23 cellular contexts compared by ENCODE assay signal in genomic region chr3:8539419-8539818, GRCh38. TPM values are rescaled to one million over a fixed set of nuclear protein-coding genes. Genes with fewer than 3 reads are reported as not detected.
DNase-seq lines count a peak whose midpoint lies in the region; TF ChIP-seq lines count a peak whose summit lies in the region.
"Had no signal": no experiment of that assay in that cellular context is flagged by ENCODE, and none has a peak within 500 bp of the region (broad histone marks: within the 10 kb centered on the region; RNA-seq: fewer than 3 reads in every experiment).

No MANE protein-coding gene starts in this region.

- CTCF ChIA-PET in GM10248 (lab: Yijun Ruan, JAX) = no interaction called here

- no peak for TF ChIP-seq POLR2A in esophagus muscularis mucosa (IDR thresholded peaks at IDR 0.05; ENCODE audit: low read depth)

- H3K4me3 ChIP-seq in left ventricle myocardium inferior = no peak overlapping the region
- no peak overlapping the region for H3K4me3 ChIP-seq in right atrium auricular region
- no peak overlapping the region for H3K4me3 ChIP-seq in tibial artery
- no peak overlapping the region for H3K4me3 ChIP-seq in esophagus muscularis mucosa
- H3K4me3 ChIP-seq: cardiac muscle cell, HAP-1, tibial nerve had no signal

- 67% methylated on average over 7 of the region's 7 CpGs for WGBS in esophagus muscularis mucosa

- H3K4me1 ChIP-seq in left ventricle myocardium inferior = peaks cover 58% of the 10 kb centered on the region
- peaks cover 0 to 45% of the 10 kb centered on the region in 2 donors for H3K4me1 ChIP-seq in right atrium auricular region
- H3K4me1 ChIP-seq in tibial artery = peaks cover 0 to 55% (median 6%) of the 10 kb centered on the region in 4 donors
- H3K4me1 ChIP-seq in esophagus muscularis mucosa = peaks cover 0 to 11% (median 2%) of the 10 kb centered on the region in 4 donors
- H3K4me1 ChIP-seq: HAP-1 had no signal

- intact Hi-C loops in left ventricle myocardium inferior (cut with micrococcal nuclease) (no loop called here), tibial artery (cut with DNase I; ENCODE audit: low total_unique reads) (no loop called here), esophagus muscularis mucosa (cut with DNase I) (no loop called here)

- H3K27ac ChIP-seq in left ventricle myocardium inferior (replicated peaks) (peak overlapping the region; percentile 21), right atrium auricular region (no peak overlapping the region), tibial artery (peak overlapping the region; percentile 18 to 32), esophagus muscularis mucosa (replicated peaks in 1 of 4) (no peak overlapping the region)
- H3K27ac ChIP-seq: cardiac muscle cell, tibial nerve had no signal

- no peak for DNase-seq in left ventricle myocardium inferior
- no peak for DNase-seq in right atrium auricular region (ENCODE audit: low spot score)
- peak; percentile 61 for DNase-seq in astrocyte of the hippocampus (ENCODE audit: low read depth, low spot score)
- peak; percentile 47 for DNase-seq in left kidney (ENCODE audit: low read depth, low spot score)
- no peak for DNase-seq in tibial artery
- no peak for DNase-seq in HUDEP-2 (lab: John Stamatoyannopoulos, UW; ENCODE audit: unreplicated experiment in 76 of 76)
- DNase-seq in GM10248 (ENCODE audit: extremely low spot score) = no peak
- DNase-seq in esophagus muscularis mucosa (ENCODE audit: extremely low spot score) = no peak
- DNase-seq: 8988T; activated B cell treated with CpG ODN at 0.5 μM for 24 hours; activated CD8-positive, alpha-beta T cell treated with anti-CD3 and anti-CD28 coated beads, Interleukin-2, amount 10 ng/mL, durations not matched to agents 7 days and 5 days; activated naive CD8-positive, alpha-beta T cell treated with anti-CD3 and anti-CD28 coated beads, Interleukin-2, amount 10 ng/mL, durations not matched to agents 7 days and 5 days; activated T-cell treated with anti-CD3 and anti-CD28 coated beads, Interleukin-2, amount 50 U/mL, for 48 hours; CD4-positive, CD25-positive, alpha-beta regulatory T cell; hippocampal formation; NCI-H1105; NCI-H2107; NCI-H524 treated with DMSO at 0.1 percent for 48 hours; SHP77 treated with DMSO at 0.1 percent for 48 hours; stimulated activated naive B cell treated with anti-CD40 and anti-IgM and Interleukin-4, amounts not matched to agents 10 μg/mL and 1 μg/mL and 100 μg/mL, for 72 hours had no signal

- H3K9me3 ChIP-seq in left ventricle myocardium inferior (replicated peaks) (no peaks in the 10 kb centered on the region), right atrium auricular region (no peaks in the 10 kb centered on the region), tibial artery (no peaks in the 10 kb centered on the region), esophagus muscularis mucosa (no peaks in the 10 kb centered on the region)
- H3K9me3 ChIP-seq: HAP-1, tibial nerve had no signal

- H3K36me3 ChIP-seq in left ventricle myocardium inferior (peaks cover 69% of the 10 kb centered on the region), right atrium auricular region (peaks cover 78% of the 10 kb centered on the region), tibial artery (peaks cover 68 to 79% (median 76%) of the 10 kb centered on the region in 3 donors), esophagus muscularis mucosa (peaks cover 4 to 92% (median 36%) of the 10 kb centered on the region in 4 donors)
- H3K36me3 ChIP-seq: HAP-1 had no signal

- TF ChIP-seq EP300 in esophagus muscularis mucosa (IDR thresholded peaks at IDR 0.05) = no peak

- H3K27me3 ChIP-seq in left ventricle myocardium inferior (ENCODE audit: low read depth) = no peaks in the 10 kb centered on the region
- H3K27me3 ChIP-seq in right atrium auricular region = no peaks in the 10 kb centered on the region
- H3K27me3 ChIP-seq in tibial artery = no peaks in the 10 kb centered on the region
- no peaks in the 10 kb centered on the region for H3K27me3 ChIP-seq in esophagus muscularis mucosa
- H3K27me3 ChIP-seq: cardiac muscle cell, tibial nerve had no signal

- POLR2A ChIA-PET in GM10248 (lab: Yijun Ruan, JAX) = no interaction called here

- TF ChIP-seq CTCF in left ventricle myocardium inferior (IDR thresholded peaks at IDR 0.05; ENCODE audit: borderline replicate concordance) = no peak
- TF ChIP-seq CTCF in right atrium auricular region (IDR thresholded peaks at IDR 0.05) = no peak
- TF ChIP-seq CTCF in tibial artery (IDR thresholded peaks at IDR 0.05) = no peak
- no peak for TF ChIP-seq CTCF in GM10248 (IDR thresholded peaks at IDR 0.05; ENCODE audit: control extremely low read depth, extremely low read depth, low read depth, missing control alignments)
- no peak for TF ChIP-seq CTCF in esophagus muscularis mucosa (IDR thresholded peaks at IDR 0.05)

RNA-seq across cellular contexts. Expression of gene LMCD1, which starts 37.8 kb away (rescaled TPM):
- 72.9 TPM for total RNA-seq in left ventricle myocardium inferior
- 10 to 100 TPM; 73.5 to 79.0 TPM for total RNA-seq in right atrium auricular region
- total RNA-seq in esophagus muscularis mucosa = 100 to 1,000 TPM in 2 of 4 donors, 10 to 100 TPM in 2; 43.2 to 576 (median 131) TPM

Comparison
In these comparisons a context has a peak if more than half of its experiments do, and no peak if none do; other contexts are left out.
1. H3K27ac ChIP-seq: peak in left ventricle myocardium inferior (single experiment) and tibial artery (2 of 2); none in right atrium auricular region (0 of 2) and esophagus muscularis mucosa (0 of 4).
2. DNase-seq: peak in astrocyte of the hippocampus (single experiment) and left kidney (single experiment); none in left ventricle myocardium inferior (single experiment), right atrium auricular region (single experiment), tibial artery (0 of 2), HUDEP-2 (0 of 76), GM10248 (single experiment) and esophagus muscularis mucosa (single experiment).